9 cellular contexts compared by ENCODE assay signal in genomic region chr17:7548585-7549400, GRCh38. TPM values are rescaled to one million over a fixed set of nuclear protein-coding genes. Genes with fewer than 3 reads are reported as not detected.
DNase-seq lines count a peak whose midpoint lies in the region; ATAC-seq and TF ChIP-seq lines count a peak whose summit lies in the region.
"Had no signal": no experiment of that assay in that cellular context is flagged by ENCODE, and none has a peak within 500 bp of the region (broad histone marks: within the 10 kb centered on the region; RNA-seq: fewer than 3 reads in every experiment).

Gene TNFSF12 (plus strand): TSS chr17:7549058. CDS start chr17:7549154, 96 bp downstream.

- TF ChIP-seq POLR2A in GM15510 (IDR thresholded peaks at IDR 0.05; ENCODE audit: borderline replicate concordance, extremely low read depth, insufficient read length), result peak; percentile 65

- no peaks in the 10 kb centered on the region for H3K9me3 Mint-ChIP-seq in T-helper 1 cell treated with Interleukin-12 subunit alpha and Interleukin-12 subunit beta and Interleukin-4 antibody, amounts not matched to agents 30 μg/mL and 1 μg/mL, for 36 hours
- H3K9me3 Mint-ChIP-seq in brain, result peaks cover 0 to 6% (median 0%) of the 10 kb centered on the region in 5 experiments

- H3K4me3 ChIP-seq in iPS-20b (ENCODE audit: low read length) (peak within 1 kb of the TSS; percentile 77), skeletal muscle cell (ENCODE audit: low read depth, low read length) (peak within 1 kb of the TSS; percentile 53), SJCRH30 (no peak within 1 kb of the TSS)

- DNase-seq in skeletal muscle cell (ENCODE audit: low read depth) (no peak), SJCRH30 (no peak), NCI-H1105 treated with DMSO at 0.1 percent for 48 hours (lab: John Stamatoyannopoulos, UW) (no peak)

- H3K27me3 Mint-ChIP-seq in T-helper 1 cell treated with Interleukin-12 subunit alpha and Interleukin-12 subunit beta and Interleukin-4 antibody, amounts not matched to agents 30 μg/mL and 1 μg/mL, for 36 hours (ENCODE audit: low read depth), result no peaks in the 10 kb centered on the region
- peaks cover 68% of the 10 kb centered on the region for H3K27me3 Mint-ChIP-seq in brain

- H3K27me3 ChIP-seq in iPS-20b (ENCODE audit: insufficient read depth, low read length) (peaks cover 23% of the 10 kb centered on the region; the same call in 1 of the 2 replicates), SJCRH30 (no peaks in the 10 kb centered on the region)

- H3K4me1 Mint-ChIP-seq in T-helper 1 cell treated with Interleukin-12 subunit alpha and Interleukin-12 subunit beta and Interleukin-4 antibody, amounts not matched to agents 30 μg/mL and 1 μg/mL, for 36 hours (ENCODE audit: low read depth), result peaks cover 40% of the 10 kb centered on the region
- H3K4me1 Mint-ChIP-seq in brain, result peaks cover 12% of the 10 kb centered on the region

- no peaks in the 10 kb centered on the region for H3K4me1 ChIP-seq in iPS-20b (ENCODE audit: insufficient read depth, low read length)
- no peaks in the 10 kb centered on the region for H3K4me1 ChIP-seq in SJCRH30

- H3K27ac ChIP-seq in iPS-20b (ENCODE audit: low read length) (no peak within 1 kb of the TSS), SJCRH30 (no peak within 1 kb of the TSS)
- H3K27ac ChIP-seq: epithelial cell of prostate had no signal

- no peak for ATAC-seq in HG03159 (IDR thresholded peaks at IDR 0.05; ENCODE audit: unreplicated experiment)

- H3K4me3 Mint-ChIP-seq in T-helper 1 cell treated with Interleukin-12 subunit alpha and Interleukin-12 subunit beta and Interleukin-4 antibody, amounts not matched to agents 30 μg/mL and 1 μg/mL, for 36 hours, result peak within 1 kb of the TSS; percentile 91
- H3K4me3 Mint-ChIP-seq in brain, result peak within 1 kb of the TSS; percentile 55 to 82 (median 75)

- peaks cover 27% of the 10 kb centered on the region for H3K36me3 Mint-ChIP-seq in T-helper 1 cell treated with Interleukin-12 subunit alpha and Interleukin-12 subunit beta and Interleukin-4 antibody, amounts not matched to agents 30 μg/mL and 1 μg/mL, for 36 hours (ENCODE audit: low read depth)
- H3K36me3 Mint-ChIP-seq in brain, result no peaks in the 10 kb centered on the region

- H3K9me3 ChIP-seq in iPS-20b (ENCODE audit: insufficient read depth, low read depth, low read length) (no peaks in the 10 kb centered on the region), SJCRH30 (replicated peaks) (no peaks in the 10 kb centered on the region)

- peak within 1 kb of the TSS; percentile 50; the same call in 1 of the 2 replicates for H3K9ac ChIP-seq in iPS-20b (ENCODE audit: low read depth, low read length)

- H3K27ac Mint-ChIP-seq in T-helper 1 cell treated with Interleukin-12 subunit alpha and Interleukin-12 subunit beta and Interleukin-4 antibody, amounts not matched to agents 30 μg/mL and 1 μg/mL, for 36 hours, result peak within 1 kb of the TSS; percentile 87
- H3K27ac Mint-ChIP-seq in brain, result peak within 1 kb of the TSS in 3 of 5 experiments; percentile 47 to 78 (median 60)

- peak in 1 of 2 experiments; percentile 20 for TF ChIP-seq CTCF in brain (conservative IDR thresholded peaks at IDR 0.05)

- H3K36me3 ChIP-seq in iPS-20b (ENCODE audit: insufficient read depth, low read depth, low read length) (no peaks in the 10 kb centered on the region), SJCRH30 (no peaks in the 10 kb centered on the region)

RNA-seq across cellular contexts. Expression of gene TNFSF12, which starts in this region (rescaled TPM):
- 34.5 TPM for polyA plus RNA-seq in brain (ENCODE audit: insufficient read depth, low read depth, low replicate concordance)
- not detected in 2 replicates for total RNA-seq in SJCRH30 (2014; rRNA removed; shearing (Covaris generic))
